23 cellular contexts compared by ENCODE assay signal in the genomic region with DNA sequence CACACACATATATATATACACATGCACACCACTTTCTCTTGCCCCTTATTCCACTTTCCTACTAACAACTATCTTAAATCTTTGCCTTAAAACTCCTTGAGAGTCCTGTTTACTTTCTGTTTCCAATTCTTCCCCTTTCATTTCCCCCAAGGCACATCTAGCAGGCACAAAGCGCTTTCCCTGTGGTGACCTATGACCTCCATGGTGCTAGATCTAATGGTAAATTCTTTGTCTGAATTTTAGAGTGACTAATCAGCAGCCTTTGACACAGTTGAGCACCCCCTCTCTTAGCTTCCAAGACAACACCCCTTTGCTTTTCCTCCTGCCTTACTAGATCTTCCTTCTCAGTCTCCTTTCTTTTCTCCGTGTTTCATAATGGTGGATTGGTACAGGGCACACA.
"Had no signal": no experiment of that assay in that cellular context is flagged by ENCODE, and none has a peak within 500 bp of the region (broad histone marks: within the 10 kb centered on the region; RNA-seq: fewer than 3 reads in every experiment).

No MANE protein-coding gene starts in this region.

- H3K4me3 Mint-ChIP-seq: activated CD4-positive, alpha-beta T cell treated with anti-CD3 and anti-CD28 coated beads, Interleukin-2, amount 10 ng/mL, durations not matched to agents 7 days and 5 days; activated CD8-positive, alpha-beta T cell treated with anti-CD3 and anti-CD28 coated beads, Interleukin-2, amount 10 ng/mL, durations not matched to agents 7 days and 5 days; central memory CD8-positive, alpha-beta T cell; natural killer cell treated with Interleukin-12 subunit alpha and Interleukin-12 subunit beta and Interleukin-15 and Interleukin-18, amount 100 ng/mL, for 72 hours; stimulated activated memory B cell treated with anti-CD40 and anti-IgM and Interleukin-4, amounts not matched to agents 10 μg/mL and 1 μg/mL and 100 μg/mL, for 72 hours had no signal

- H3K9me3 Mint-ChIP-seq: activated CD4-positive, alpha-beta T cell treated with anti-CD3 and anti-CD28 coated beads, Interleukin-2, amount 10 ng/mL, durations not matched to agents 7 days and 5 days had no signal

- H3K4me1 ChIP-seq: gastrocnemius medialis, heart right ventricle, testis, upper lobe of left lung had no signal

- H3K27ac Mint-ChIP-seq: activated CD4-positive, alpha-beta T cell treated with anti-CD3 and anti-CD28 coated beads, Interleukin-2, amount 10 ng/mL, durations not matched to agents 7 days and 5 days; activated CD8-positive, alpha-beta T cell treated with anti-CD3 and anti-CD28 coated beads, Interleukin-2, amount 10 ng/mL, durations not matched to agents 7 days and 5 days; natural killer cell treated with Interleukin-12 subunit alpha and Interleukin-12 subunit beta and Interleukin-15 and Interleukin-18, amount 100 ng/mL, for 72 hours; stimulated activated memory B cell treated with anti-CD40 and anti-IgM and Interleukin-4, amounts not matched to agents 10 μg/mL and 1 μg/mL and 100 μg/mL, for 72 hours had no signal

- H3K4me1 Mint-ChIP-seq: activated CD4-positive, alpha-beta T cell treated with anti-CD3 and anti-CD28 coated beads, Interleukin-2, amount 10 ng/mL, durations not matched to agents 7 days and 5 days; central memory CD8-positive, alpha-beta T cell; stimulated activated memory B cell treated with anti-CD40 and anti-IgM and Interleukin-4, amounts not matched to agents 10 μg/mL and 1 μg/mL and 100 μg/mL, for 72 hours had no signal

- H3K36me3 ChIP-seq: gastrocnemius medialis, heart right ventricle, upper lobe of left lung had no signal

- H3K9me3 ChIP-seq: gastrocnemius medialis, testis, upper lobe of left lung had no signal

- H3K4me3 ChIP-seq: gastrocnemius medialis, heart right ventricle, smooth muscle cell, testis, upper lobe of left lung had no signal

- H3K36me3 Mint-ChIP-seq: natural killer cell treated with Interleukin-12 subunit alpha and Interleukin-12 subunit beta and Interleukin-15 and Interleukin-18, amount 100 ng/mL, for 72 hours; stimulated activated memory B cell treated with anti-CD40 and anti-IgM and Interleukin-4, amounts not matched to agents 10 μg/mL and 1 μg/mL and 100 μg/mL, for 72 hours had no signal

- H3K27ac ChIP-seq: gastrocnemius medialis, heart right ventricle, testis, upper lobe of left lung had no signal

- H3K4me2 ChIP-seq: smooth muscle cell had no signal

- H3K27me3 ChIP-seq: gastrocnemius medialis, heart right ventricle, testis, upper lobe of left lung had no signal

- H3K27me3 Mint-ChIP-seq: activated CD4-positive, alpha-beta T cell treated with anti-CD3 and anti-CD28 coated beads, Interleukin-2, amount 10 ng/mL, durations not matched to agents 7 days and 5 days had no signal

- DNase-seq: activated CD4-positive, alpha-beta T cell treated with anti-CD3 and anti-CD28 coated beads, Interleukin-2, amount 10 ng/mL, durations not matched to agents 7 days and 5 days; activated CD8-positive, alpha-beta memory T cell treated with anti-CD3 and anti-CD28 coated beads, Interleukin-2, amount 50 U/mL, for 4 hours; activated CD8-positive, alpha-beta T cell treated with anti-CD3 and anti-CD28 coated beads, Interleukin-2, amount 10 ng/mL, durations not matched to agents 7 days and 5 days; activated effector memory CD4-positive, alpha-beta T cell treated with Interleukin-2 at 50 U/mL for 16 hours; activated naive CD4-positive, alpha-beta T cell treated with anti-CD3 and anti-CD28 coated beads, Interleukin-2, amount 50 U/mL, for 16 hours; activated T-cell treated with anti-CD3 and anti-CD28 coated beads, Interleukin-2, amount 50 U/mL, for 48 hours; aorta; cortex of kidney; erythroblast; gastrocnemius medialis; heart right ventricle; kidney glomerular epithelial cell; left ventricle myocardium superior; mesenchymal stem cell; stimulated activated CD4-positive, alpha-beta T cell treated with anti-CD3 and anti-CD28 coated beads, Interleukin-4, amount 100 ng/mL, for 24 hours; T-helper 1 cell; T-helper 9 cell; testis; upper lobe of left lung had no signal
